In genomic region chr4:73485596-73485995, GRCh38 we compare ENCODE assay signal across 1 cellular context.
A peak's percentile ranks its signal among the peaks of the same experiment; 100 is the strongest.
TF ChIP-seq lines count a peak whose summit lies in the region.

No MANE protein-coding gene starts in this region.

TF ChIP-seq in HEK293, 187 proteins besides CTCF, POLR2A, EP300 and RAD21 (continued from another document):
- TF ChIP-seq ZNF513 (tag by site-specific recombination; IDR thresholded peaks at IDR 0.05): peak; percentile 67
